ENCODE assay signal across 8 cellular contexts in the genomic region with DNA sequence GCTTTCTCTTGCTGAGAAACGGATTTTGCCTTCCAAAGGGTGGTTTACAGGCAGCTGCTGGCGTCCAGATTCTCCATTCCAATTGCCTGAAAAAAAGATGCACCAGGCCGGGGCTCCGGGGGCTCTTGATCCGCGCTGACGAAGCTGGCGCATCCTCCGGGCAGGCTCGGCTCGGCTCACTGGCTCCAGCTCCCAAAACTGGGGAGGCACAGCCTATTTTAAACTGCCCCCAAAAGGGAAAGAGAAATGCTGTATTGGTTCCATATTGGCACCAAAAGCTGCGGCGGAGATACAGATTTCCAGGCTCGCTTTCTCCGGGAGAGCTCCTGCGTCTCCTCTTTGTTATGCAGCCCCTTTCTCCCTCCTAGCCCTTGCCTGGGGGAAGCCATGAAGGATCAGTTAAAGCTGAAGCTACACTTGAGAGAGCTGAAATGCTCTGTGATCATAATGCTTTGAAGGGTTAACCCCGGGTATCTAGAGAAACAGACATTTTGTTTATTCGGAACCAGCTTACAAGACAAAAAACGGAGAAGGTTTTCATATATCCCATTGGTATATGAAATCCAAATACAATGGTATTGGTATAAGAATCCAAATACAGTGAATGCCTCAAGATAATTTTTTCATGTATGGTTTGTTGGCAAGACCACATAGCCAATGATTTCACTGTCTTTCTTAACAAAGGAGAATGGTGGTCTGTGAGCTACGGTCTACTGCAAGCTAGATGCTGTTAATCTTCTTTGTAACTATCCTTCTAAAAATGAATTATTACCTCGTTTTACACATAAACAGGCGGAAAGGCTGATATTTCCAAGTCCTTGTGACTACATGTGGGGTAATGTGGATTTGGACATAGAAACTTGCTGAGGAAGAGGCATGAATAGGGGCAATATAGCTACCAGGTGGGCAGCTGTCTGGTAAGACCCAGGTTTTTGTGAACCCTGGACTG. TPM values are rescaled to one million over a fixed set of nuclear protein-coding genes. Genes with fewer than 3 reads are reported as not detected.
DNase-seq lines count a peak whose midpoint lies in the region; ATAC-seq lines count a peak whose summit lies in the region.

No MANE protein-coding gene starts in this region.

- peak; percentile 24 for ATAC-seq in HG03442 (IDR thresholded peaks at IDR 0.05; ENCODE audit: unreplicated experiment)
- peak; percentile 55 for ATAC-seq in activated CD8-positive, alpha-beta T cell treated with anti-CD3 and anti-CD28 coated beads, Interleukin-2, amount 10 ng/mL, durations not matched to agents 7 days and 5 days
- peak; percentile 55 to 59 for ATAC-seq in naive thymus-derived CD8-positive, alpha-beta T cell

- POLR2A ChIA-PET in activated CD8-positive, alpha-beta T cell treated with anti-CD3 and anti-CD28 coated beads, Interleukin-2, amount 10 ng/mL, durations not matched to agents 7 days and 5 days (lab: Charles Lee): interaction anchor here (0.6 to 1.5 kb wide), 8 partner anchors 11 to 228 kb away, joined by 3 to 6 read pairs (median 4); partner anchors contain the start of genes ATG3, BTLA and SLC35A5
- POLR2A ChIA-PET in naive thymus-derived CD8-positive, alpha-beta T cell (lab: Charles Lee): interaction anchor here (0.6 to 1.6 kb wide), 5 partner anchors 164 to 1880 kb away, joined by 3 to 9 read pairs (median 6); partner anchors contain the start of genes ATG3, BTLA and SLC35A5

- DNase-seq in stimulated activated CD4-positive, alpha-beta T cell treated with anti-CD3 and anti-CD28 coated beads, Interleukin-12 subunit alpha, Interleukin-12 subunit beta, amount 100 ng/mL, for 4 hours: peak; percentile 32
- no peak for DNase-seq in stimulated activated CD4-positive, alpha-beta T cell treated with anti-CD3 and anti-CD28 coated beads, Interleukin-15, amount 100 ng/mL, for 24 hours
- DNase-seq in activated CD8-positive, alpha-beta T cell treated with anti-CD3 and anti-CD28 coated beads, Interleukin-2, amount 10 ng/mL, durations not matched to agents 7 days and 5 days: peak; percentile 27
- DNase-seq in fibroblast of the conjunctiva (ENCODE audit: low read depth): peak; percentile 21
- peak in 2 of 10 donors; percentile 22 to 26 for DNase-seq in naive thymus-derived CD8-positive, alpha-beta T cell
- no peak for DNase-seq in mucosa of gallbladder (ENCODE audit: low spot score)
- no peak for DNase-seq in SKM-1 treated with dmso at 0.1 percent for 144 hours (lab: John Stamatoyannopoulos, UW; ENCODE audit: unreplicated experiment)

- H3K27me3 Mint-ChIP-seq in activated CD8-positive, alpha-beta T cell treated with anti-CD3 and anti-CD28 coated beads, Interleukin-2, amount 10 ng/mL, durations not matched to agents 7 days and 5 days (ENCODE audit: low read depth): no peaks in the 10 kb centered on the region
- H3K27me3 Mint-ChIP-seq in naive thymus-derived CD8-positive, alpha-beta T cell: peaks cover 0 to 2% (median 0%) of the 10 kb centered on the region in 5 donors

- H3K4me3 Mint-ChIP-seq in activated CD8-positive, alpha-beta T cell treated with anti-CD3 and anti-CD28 coated beads, Interleukin-2, amount 10 ng/mL, durations not matched to agents 7 days and 5 days: peak overlapping the region; percentile 84
- H3K4me3 Mint-ChIP-seq in naive thymus-derived CD8-positive, alpha-beta T cell: peak overlapping the region; percentile 82 to 94 (median 91)

- CTCF ChIA-PET in activated CD8-positive, alpha-beta T cell treated with anti-CD3 and anti-CD28 coated beads, Interleukin-2, amount 10 ng/mL, durations not matched to agents 7 days and 5 days (lab: Charles Lee): interaction anchor here (0.6 to 2.8 kb wide), 37 partner anchors 9 to 715 kb away, joined by 3 to 24 read pairs (median 4); partner anchors contain the start of genes BTLA, GCSAM and SLC9C1

- H3K27ac Mint-ChIP-seq in activated CD8-positive, alpha-beta T cell treated with anti-CD3 and anti-CD28 coated beads, Interleukin-2, amount 10 ng/mL, durations not matched to agents 7 days and 5 days: peak overlapping the region; percentile 78
- peak overlapping the region; percentile 7 to 88 (median 63) for H3K27ac Mint-ChIP-seq in naive thymus-derived CD8-positive, alpha-beta T cell

- H3K9me3 Mint-ChIP-seq in activated CD8-positive, alpha-beta T cell treated with anti-CD3 and anti-CD28 coated beads, Interleukin-2, amount 10 ng/mL, durations not matched to agents 7 days and 5 days (ENCODE audit: insufficient read depth): no peaks in the 10 kb centered on the region
- H3K9me3 Mint-ChIP-seq in naive thymus-derived CD8-positive, alpha-beta T cell: no peaks in the 10 kb centered on the region

- H3K36me3 Mint-ChIP-seq in activated CD8-positive, alpha-beta T cell treated with anti-CD3 and anti-CD28 coated beads, Interleukin-2, amount 10 ng/mL, durations not matched to agents 7 days and 5 days (ENCODE audit: low read depth): no peaks in the 10 kb centered on the region
- no peaks in the 10 kb centered on the region for H3K36me3 Mint-ChIP-seq in naive thymus-derived CD8-positive, alpha-beta T cell

- peaks cover 32% of the 10 kb centered on the region for H3K4me1 Mint-ChIP-seq in activated CD8-positive, alpha-beta T cell treated with anti-CD3 and anti-CD28 coated beads, Interleukin-2, amount 10 ng/mL, durations not matched to agents 7 days and 5 days (ENCODE audit: low read depth)
- peaks cover 7 to 54% (median 30%) of the 10 kb centered on the region in 4 donors for H3K4me1 Mint-ChIP-seq in naive thymus-derived CD8-positive, alpha-beta T cell

RNA-seq across cellular contexts. Expression of gene CD200, which starts 0.7 kb away (rescaled TPM):
- total RNA-seq in activated CD8-positive, alpha-beta T cell treated with anti-CD3 and anti-CD28 coated beads, Interleukin-2, amount 10 ng/mL, durations not matched to agents 7 days and 5 days: 1 to 10 TPM in 1 of 2 experiments, under 1 TPM in 1; 0.86 to 1.4 TPM
- total RNA-seq in naive thymus-derived CD8-positive, alpha-beta T cell: 1 to 10 TPM; 1.7 to 1.8 TPM
- 1 to 10 TPM in 1 of 3 donors, under 1 TPM in 2; 0.76 to 1.1 (median 0.79) TPM for polyA plus RNA-seq in naive thymus-derived CD8-positive, alpha-beta T cell
- 10.5 TPM for total RNA-seq in mucosa of gallbladder

RNA-seq across cellular contexts. Expression of gene SLC9C1, which starts 39.6 kb away (rescaled TPM):
- total RNA-seq in activated CD8-positive, alpha-beta T cell treated with anti-CD3 and anti-CD28 coated beads, Interleukin-2, amount 10 ng/mL, durations not matched to agents 7 days and 5 days: not detected
- total RNA-seq in naive thymus-derived CD8-positive, alpha-beta T cell: not detected
- not detected for polyA plus RNA-seq in naive thymus-derived CD8-positive, alpha-beta T cell
- 0.46 TPM for total RNA-seq in mucosa of gallbladder

Comparison
In these comparisons a context has a peak if more than half of its experiments do, and no peak if none do; other contexts are left out.
1. DNase-seq: peak in stimulated activated CD4-positive, alpha-beta T cell treated with anti-CD3 and anti-CD28 coated beads, Interleukin-12 subunit alpha, Interleukin-12 subunit beta, amount 100 ng/mL, for 4 hours (single experiment), activated CD8-positive, alpha-beta T cell treated with anti-CD3 and anti-CD28 coated beads, Interleukin-2, amount 10 ng/mL, durations not matched to agents 7 days and 5 days (single experiment) and fibroblast of the conjunctiva (single experiment); none in stimulated activated CD4-positive, alpha-beta T cell treated with anti-CD3 and anti-CD28 coated beads, Interleukin-15, amount 100 ng/mL, for 24 hours (single experiment), mucosa of gallbladder (single experiment) and SKM-1 treated with dmso at 0.1 percent for 144 hours (single experiment).
2. Peak in every context shown above with its lines, with median percentiles within 50 percentile points of each other: ATAC-seq.